In the genomic region with DNA sequence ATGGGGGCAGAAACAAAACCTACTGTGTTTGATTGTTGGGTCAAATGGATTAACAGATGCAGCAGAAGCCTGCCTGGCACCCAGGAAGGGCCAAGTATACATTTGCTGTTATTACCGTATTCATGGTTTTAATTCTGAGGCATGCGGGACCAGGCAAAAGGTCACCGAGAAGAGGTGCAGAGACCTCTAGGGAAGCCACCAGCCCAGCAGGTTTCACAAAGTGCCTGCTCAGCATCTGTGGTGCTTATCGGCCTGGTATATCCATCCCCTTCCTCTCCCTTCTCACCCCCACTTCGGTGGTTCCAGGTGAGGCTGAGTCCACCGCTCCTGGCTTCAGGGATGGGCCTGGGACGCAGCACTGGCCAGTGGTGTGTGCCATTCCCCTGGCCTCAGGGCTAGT, we compare ENCODE assay signal across 33 cellular contexts.
"Had no signal": no experiment of that assay in that cellular context is flagged by ENCODE, and none has a peak within 500 bp of the region (broad histone marks: within the 10 kb centered on the region; RNA-seq: fewer than 3 reads in every experiment).

No MANE protein-coding gene starts in this region.

- H3K27ac ChIP-seq: brain microvascular endothelial cell, coronary artery, dorsolateral prefrontal cortex, esophagus muscularis mucosa, foreskin keratinocyte, gastrocnemius medialis, heart left ventricle, WERI-Rb-1 had no signal

- H3K27me3 ChIP-seq: brain microvascular endothelial cell, dorsolateral prefrontal cortex, esophagus muscularis mucosa, foreskin keratinocyte, gastrocnemius medialis, heart left ventricle had no signal

- DNase-seq: activated B cell treated with CpG ODN at 0.5 μM for 24 hours; activated CD4-positive, alpha-beta T cell treated with anti-CD3 and anti-CD28 coated beads for 48 hours; activated CD4-positive, alpha-beta T cell treated with anti-CD3 and anti-CD28 coated beads, Interleukin-2, amount 50 U/mL, for 1 hour; activated CD4-positive, alpha-beta T cell treated with anti-CD3 and anti-CD28 coated beads, Interleukin-2, amount 50 U/mL, for 48 hours; activated CD8-positive, alpha-beta memory T cell treated with anti-CD3 and anti-CD28 coated beads, Interleukin-2, amount 50 U/mL, for 48 hours; activated effector memory CD4-positive, alpha-beta T cell treated with Interleukin-2 at 50 U/mL for 16 hours; activated gamma-delta T cell treated with Interleukin-2 at 50 U/mL for 16 hours; activated naive CD4-positive, alpha-beta T cell treated with anti-CD3 and anti-CD28 coated beads, Interleukin-2, amount 50 U/mL, for 16 hours; activated naive CD4-positive, alpha-beta T cell treated with Interleukin-2 at 50 U/mL for 16 hours; activated T-cell treated with anti-CD3 and anti-CD28 coated beads for 4 hours; activated T-cell treated with anti-CD3 and anti-CD28 coated beads, Interleukin-2, amount 50 U/mL, for 24 hours; activated T-cell treated with anti-CD3 and anti-CD28 coated beads, Interleukin-2, amount 50 U/mL, for 72 hours; amniotic stem cell; anterior cingulate cortex; brain microvascular endothelial cell; dorsolateral prefrontal cortex; effector memory CD4-positive, alpha-beta T cell; endodermal cell; erythroblast; foreskin keratinocyte; gastrocnemius medialis; glutamatergic neuron; T-helper 1 cell; T-helper 17 cell; T1000; WERI-Rb-1 had no signal

- H3K4me1 ChIP-seq: foreskin keratinocyte had no signal

- ATAC-seq: activated CD4-positive, CD25-positive, alpha-beta regulatory T cell treated with anti-CD3 and anti-CD28 coated beads, Interleukin-2, amount 50 U/mL, for 24 hours; activated T-cell treated with anti-CD3 and anti-CD28 coated beads, Interleukin-2, amount 50 U/mL, for 72 hours; activated T-helper 17 cell treated with anti-CD3 and anti-CD28 coated beads, Interleukin-2, amount 50 U/mL, for 72 hours; foreskin keratinocyte; gastrocnemius medialis; heart left ventricle; T-helper 17 cell had no signal

- H3K9me3 ChIP-seq: esophagus muscularis mucosa, gastrocnemius medialis, heart left ventricle had no signal

- FAIRE-seq: astrocyte, bronchial epithelial cell had no signal

- H3K4me3 ChIP-seq: coronary artery, dorsolateral prefrontal cortex, esophagus muscularis mucosa, gastrocnemius medialis, heart left ventricle had no signal
